Comparison of ENCODE assay signal across 12 cellular contexts in the genomic region with DNA sequence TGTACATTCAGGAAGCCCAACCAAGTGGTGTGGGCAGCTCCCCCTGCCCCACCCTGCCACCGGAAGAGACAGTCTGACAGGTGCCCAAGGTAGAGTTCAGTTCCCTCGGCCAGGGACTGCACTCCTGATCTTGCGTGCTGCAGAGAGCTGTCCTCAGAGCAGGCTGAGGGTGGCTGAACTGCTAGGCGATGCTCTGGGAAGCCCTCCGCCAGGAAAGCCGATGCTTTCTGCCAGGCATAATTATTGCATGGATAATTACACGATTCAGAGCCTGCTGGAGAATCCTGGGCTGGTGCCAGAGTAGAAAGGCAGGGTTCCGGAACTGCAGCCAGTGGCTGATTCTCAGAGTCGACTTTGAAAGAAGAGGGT. TPM values are rescaled to one million over a fixed set of nuclear protein-coding genes. Genes with fewer than 3 reads are reported as not detected.
DNase-seq lines count a peak whose midpoint lies in the region; ATAC-seq and TF ChIP-seq lines count a peak whose summit lies in the region.
"Had no signal": no experiment of that assay in that cellular context is flagged by ENCODE, and none has a peak within 500 bp of the region (broad histone marks: within the 10 kb centered on the region; RNA-seq: fewer than 3 reads in every experiment).

No MANE protein-coding gene starts in this region.

- no peaks in the 10 kb centered on the region for H3K79me2 ChIP-seq in GM23248 (ENCODE audit: insufficient read depth)

- no peak overlapping the region for H3K9ac ChIP-seq in GM23248

- H3K9me2 ChIP-seq in GM23248 (ENCODE audit: insufficient read depth), result no peaks in the 10 kb centered on the region

- H3K36me3 ChIP-seq in GM23248 (ENCODE audit: low read depth) (no peaks in the 10 kb centered on the region), esophagus squamous epithelium (no peaks in the 10 kb centered on the region)

- intact Hi-C loops in dorsolateral prefrontal cortex (cut with DNase I) (loop anchor here in 1 of 2 donors (5.0 kb wide), 1 partner anchor 44 kb away; no protein-coding TSS in a partner anchor), esophagus squamous epithelium (cut with DNase I) (no loop called here)

- H3K27ac ChIP-seq in GM23248 (no peak overlapping the region), dorsolateral prefrontal cortex (peak overlapping the region in 9 of 59 donors; percentile 2 to 55 (median 23)), esophagus squamous epithelium (no peak overlapping the region)

- peak; percentile 29 for DNase-seq in GM23248
- peak; percentile 96 for DNase-seq in NCI-H69 (lab: John Stamatoyannopoulos, UW)
- DNase-seq in dorsolateral prefrontal cortex, result peak in 8 of 10 donors; percentile 56 to 70 (median 64)
- DNase-seq in pons (ENCODE audit: low spot score), result peak; percentile 67
- DNase-seq in effector CD8-positive, alpha-beta T cell (lab: John Stamatoyannopoulos, UW), result no peak
- no peak for DNase-seq in esophagus squamous epithelium (lab: John Stamatoyannopoulos, UW)
- DNase-seq in NCI-H1930 (lab: John Stamatoyannopoulos, UW), result no peak
- DNase-seq: activated CD8-positive, alpha-beta memory T cell treated with anti-CD3 and anti-CD28 coated beads, Interleukin-2, amount 50 U/mL, for 4 hours; amniotic stem cell; CD8-positive, alpha-beta memory T cell; stimulated activated CD4-positive, alpha-beta T cell treated with anti-CD3 and anti-CD28 coated beads, Interleukin-15, amount 100 ng/mL, for 24 hours had no signal

- H3F3A ChIP-seq in GM23248 (ENCODE audit: insufficient read depth), result peaks cover 14% of the 10 kb centered on the region

- H2AFZ ChIP-seq in GM23248, result no peak overlapping the region

- WGBS in GM23248 (ENCODE audit: low coverage in 1 of 2, low lambda C conversion rate in 2 of 2, missing lambda C conversion rate in 2 of 2), 2 experiments, result 2% methylated on average over 9 of the region's 9 CpGs
- WGBS in esophagus squamous epithelium, 2 donors, result 29% methylated on average over 4 to 6 of the region's 9 CpGs

- TF ChIP-seq POLR2A in esophagus squamous epithelium (IDR thresholded peaks at IDR 0.05), result no peak

- peaks cover 43% of the 10 kb centered on the region for H3K27me3 ChIP-seq in GM23248 (replicated peaks; ENCODE audit: insufficient read depth)
- no peaks in the 10 kb centered on the region for H3K27me3 ChIP-seq in dorsolateral prefrontal cortex
- peaks cover 0 to 20% (median 0%) of the 10 kb centered on the region in 4 donors for H3K27me3 ChIP-seq in esophagus squamous epithelium

- H3K4me1 ChIP-seq in GM23248 (ENCODE audit: insufficient read depth), result peaks cover 16% of the 10 kb centered on the region
- H3K4me1 ChIP-seq in esophagus squamous epithelium, result peaks cover 0 to 18% (median 4%) of the 10 kb centered on the region in 3 donors

- in situ Hi-C loops in GM23248 (cut with MboI), result no loop called here

- H3K4me3 ChIP-seq in GM23248 (no peak overlapping the region), dorsolateral prefrontal cortex (peak overlapping the region in 11 of 59 donors; percentile 0 to 39 (median 14)), esophagus squamous epithelium (no peak overlapping the region)

- TF ChIP-seq CTCF in dorsolateral prefrontal cortex (IDR thresholded peaks at IDR 0.05 in 54 of 56, conservative IDR thresholded peaks at IDR 0.05 in 2 of 56; ENCODE audit: low read depth in 1 of 56, partially characterized antibody in 56 of 56), result no peak
- TF ChIP-seq CTCF in esophagus squamous epithelium (IDR thresholded peaks at IDR 0.05), result no peak

- H3K4me2 ChIP-seq in GM23248 (ENCODE audit: unreplicated experiment), result peak overlapping the region; percentile 44

- H4K20me1 ChIP-seq in GM23248 (ENCODE audit: insufficient read depth), result no peaks in the 10 kb centered on the region

- H3K9me3 ChIP-seq in GM23248 (ENCODE audit: low read depth), result no peaks in the 10 kb centered on the region
- H3K9me3 ChIP-seq in esophagus squamous epithelium, result no peaks in the 10 kb centered on the region

- no peak for ATAC-seq in GM19035 (IDR thresholded peaks at IDR 0.05; ENCODE audit: unreplicated experiment)

RNA-seq across cellular contexts. Expression of gene KCNIP1, which starts 19.3 kb away (rescaled TPM):
- not detected in 2 replicates for total RNA-seq in GM23248 (2014; rRNA removed; shearing (Covaris generic))
- not detected in 2 replicates for polyA plus RNA-seq in GM23248 (2016; fragmentation: Nextera tagmentation; extraction: Ambion mirVana)
- total RNA-seq in dorsolateral prefrontal cortex (10 to 100 TPM in 115 of 120 experiments, 1 to 10 TPM in 5; 7.5 to 29.1 (median 15.5) TPM), esophagus squamous epithelium (not detected)
- total RNA-seq: CD8-positive, alpha-beta memory T cell had no signal
- polyA plus RNA-seq: CD8-positive, alpha-beta memory T cell had no signal

Comparison
In these comparisons a context has a peak if more than half of its experiments do, and no peak if none do; other contexts are left out.
1. DNase-seq: peak in GM23248 (single experiment), NCI-H69 (single experiment), dorsolateral prefrontal cortex (8 of 10) and pons (single experiment); none in effector CD8-positive, alpha-beta T cell (single experiment), esophagus squamous epithelium (single experiment) and NCI-H1930 (0 of 2).